Comparison of ENCODE assay signal across 13 cellular contexts in the genomic region with DNA sequence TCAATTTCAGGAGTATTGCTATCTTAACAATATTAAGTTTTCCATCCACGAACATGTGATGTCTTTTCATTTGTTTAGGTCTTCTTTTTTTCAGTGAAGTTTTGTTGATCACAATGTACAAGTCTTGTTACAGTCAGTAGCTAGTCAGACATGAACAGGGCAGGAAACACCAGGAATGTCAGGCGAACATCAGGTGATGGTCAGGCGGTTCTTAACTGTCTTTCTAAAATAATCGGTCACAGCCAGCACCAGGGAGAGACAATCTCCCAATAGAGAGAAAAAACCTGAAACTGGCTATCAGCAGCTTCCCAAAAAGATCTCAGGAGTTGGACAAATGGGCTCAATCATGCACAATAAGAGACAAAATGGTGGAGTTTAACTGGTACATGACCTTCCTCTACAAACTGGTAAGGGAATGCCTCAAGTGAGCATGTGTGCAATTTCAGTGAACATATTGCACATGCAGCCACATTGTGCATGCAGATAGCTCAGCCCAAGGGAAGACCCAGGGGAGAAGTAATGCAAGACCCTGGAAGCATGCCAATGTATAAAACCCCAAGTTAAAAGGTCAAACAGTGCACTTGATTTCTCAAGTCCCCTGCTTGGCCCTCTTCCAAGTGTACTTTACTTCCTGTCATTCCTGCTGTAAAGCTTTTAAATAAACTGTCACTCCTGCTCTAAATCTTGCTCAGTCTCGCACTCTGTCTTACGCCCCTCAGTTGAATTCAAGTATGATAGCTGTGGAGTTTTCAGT.
A peak's percentile ranks its signal among the peaks of the same experiment; 100 is the strongest.
DNase-seq lines count a peak whose midpoint lies in the region; ATAC-seq and TF ChIP-seq lines count a peak whose summit lies in the region.
"Had no signal": no experiment of that assay in that cellular context is flagged by ENCODE, and none has a peak within 500 bp of the region (broad histone marks: within the 10 kb centered on the region; RNA-seq: fewer than 3 reads in every experiment).

No MANE protein-coding gene starts in this region.

- H3K27ac ChIP-seq in lung (ENCODE audit: low read depth in 1 of 2, low read length in 1 of 2) (no peak overlapping the region), endodermal cell (ENCODE audit: low read depth, low read length) (no peak overlapping the region)
- H3K27ac ChIP-seq: tibial artery had no signal

- TF ChIP-seq CTCF in WTC11 (IDR thresholded peaks at IDR 0.05): no peak
- no peak for TF ChIP-seq CTCF in lung (IDR thresholded peaks at IDR 0.05; ENCODE audit: control extremely low read depth, extremely low read depth)
- no peak for TF ChIP-seq CTCF in endodermal cell (conservative IDR thresholded peaks at IDR 0.05)

- H3K36me3 Mint-ChIP-seq in WTC11: peaks cover 2% of the 10 kb centered on the region; the same call in 1 of the 2 replicates
- no peaks in the 10 kb centered on the region for H3K36me3 Mint-ChIP-seq in activated T-helper 2 cell treated with anti-CD3 and anti-CD28 coated beads, Interferon-gamma antibody, Interleukin-2, Interleukin-4, amounts not matched to agents 10 μg/mL and 5 μg/mL and 100 μg/mL, durations not matched to agents 14 hours and 24 hours and 36 hours (ENCODE audit: low read depth)
- no peaks in the 10 kb centered on the region for H3K36me3 Mint-ChIP-seq in endodermal cell (ENCODE audit: low read depth)

- peak overlapping the region; percentile 3; the same call in 1 of the 2 replicates for H3K27ac Mint-ChIP-seq in WTC11
- no peak overlapping the region for H3K27ac Mint-ChIP-seq in activated T-helper 2 cell treated with anti-CD3 and anti-CD28 coated beads, Interferon-gamma antibody, Interleukin-2, Interleukin-4, amounts not matched to agents 10 μg/mL and 5 μg/mL and 100 μg/mL, durations not matched to agents 14 hours and 24 hours and 36 hours
- H3K27ac Mint-ChIP-seq in endodermal cell: no peak overlapping the region
- H3K27ac Mint-ChIP-seq: T-helper 1 cell treated with Interleukin-12 subunit alpha and Interleukin-12 subunit beta and Interleukin-4 antibody, amounts not matched to agents 30 μg/mL and 1 μg/mL, for 36 hours had no signal

- H3K9me3 ChIP-seq in lung (ENCODE audit: control insufficient read depth in 2 of 2, insufficient read depth in 1 of 2, low read length in 1 of 2): no peaks in the 10 kb centered on the region
- H3K9me3 ChIP-seq in endodermal cell (ENCODE audit: control insufficient read depth, low read length): no peaks in the 10 kb centered on the region
- H3K9me3 ChIP-seq: tibial artery had no signal

- no peak for DNase-seq in HEK293T (ENCODE audit: extremely low spot score)
- peak; percentile 33 for DNase-seq in NCI-H187 treated with DMSO at 0.1 percent for 48 hours (lab: John Stamatoyannopoulos, UW)
- no peak for DNase-seq in WTC11 (ENCODE audit: low spot score)
- peak; percentile 46 for DNase-seq in lung (ENCODE audit: low spot score)
- no peak for DNase-seq in activated T-helper 2 cell treated with anti-CD3 and anti-CD28 coated beads, Interferon-gamma antibody, Interleukin-2, Interleukin-4, amounts not matched to agents 10 μg/mL and 5 μg/mL and 100 μg/mL, durations not matched to agents 14 hours and 24 hours and 36 hours (ENCODE audit: low spot score)
- no peak for DNase-seq in endodermal cell
- no peak for DNase-seq in H4 (ENCODE audit: low spot score)
- DNase-seq: cortex of kidney; IMR-90; stimulated activated CD4-positive, alpha-beta T cell treated with anti-CD3 and anti-CD28 coated beads, Interleukin-4, amount 100 ng/mL, for 1 hour had no signal

- H3K9me3 Mint-ChIP-seq in WTC11: peaks cover 5% of the 10 kb centered on the region; the same call in 1 of the 2 replicates
- no peaks in the 10 kb centered on the region for H3K9me3 Mint-ChIP-seq in activated T-helper 2 cell treated with anti-CD3 and anti-CD28 coated beads, Interferon-gamma antibody, Interleukin-2, Interleukin-4, amounts not matched to agents 10 μg/mL and 5 μg/mL and 100 μg/mL, durations not matched to agents 14 hours and 24 hours and 36 hours
- peaks cover 2% of the 10 kb centered on the region for H3K9me3 Mint-ChIP-seq in endodermal cell

- H3K36me3 ChIP-seq in lung (ENCODE audit: control insufficient read depth in 2 of 2, insufficient read depth in 2 of 2, low read length in 2 of 2) (peaks cover 0 to 5% of the 10 kb centered on the region in 2 donors), endodermal cell (ENCODE audit: control insufficient read depth, insufficient read depth, low read length) (no peaks in the 10 kb centered on the region)

- CTCF ChIA-PET in HEK293T (lab: Yijun Ruan, JAX) (no interaction called here), WTC11 (lab: Charles Lee) (interaction anchor here (1.1 kb wide), 1 partner anchor 19 kb away, joined by 4 read pairs; no protein-coding TSS in a partner anchor)

- WGBS in lung, 2 donors: 65% methylated on average over 6 of the region's 6 CpGs
- WGBS in endodermal cell (ENCODE audit: insufficient coverage in 1 of 2, insufficient read length in 1 of 2), 2 experiments: 95 to 98% methylated on average over 4 to 6 of the region's 6 CpGs

- H3K4me3 Mint-ChIP-seq in WTC11 (no peak overlapping the region), endodermal cell (no peak overlapping the region)
- no peak overlapping the region for H3K4me3 Mint-ChIP-seq in activated T-helper 2 cell treated with anti-CD3 and anti-CD28 coated beads, Interferon-gamma antibody, Interleukin-2, Interleukin-4, amounts not matched to agents 10 μg/mL and 5 μg/mL and 100 μg/mL, durations not matched to agents 14 hours and 24 hours and 36 hours (ENCODE audit: low read depth)
- H3K4me3 Mint-ChIP-seq: T-helper 1 cell treated with Interleukin-12 subunit alpha and Interleukin-12 subunit beta and Interleukin-4 antibody, amounts not matched to agents 30 μg/mL and 1 μg/mL, for 36 hours had no signal

- ATAC-seq in WTC11: no peak
- no peak for ATAC-seq in lung (ENCODE audit: insufficient read depth, low FRiP score)
- no peak for ATAC-seq in activated CD4-positive, CD25-positive, alpha-beta regulatory T cell treated with anti-CD3 and anti-CD28 coated beads, Interleukin-2, amount 50 U/mL, for 24 hours

- H3K4me3 ChIP-seq in lung: no peak overlapping the region
- H3K4me3 ChIP-seq in endodermal cell (ENCODE audit: low read length): no peak overlapping the region
- H3K4me3 ChIP-seq: tibial artery had no signal

- H3K27me3 ChIP-seq in lung (ENCODE audit: control insufficient read depth, insufficient read depth): no peaks in the 10 kb centered on the region
- no peaks in the 10 kb centered on the region for H3K27me3 ChIP-seq in endodermal cell (ENCODE audit: control insufficient read depth, insufficient read depth, low read length, poor library complexity, severe bottlenecking)
- H3K27me3 ChIP-seq: tibial artery had no signal

- no peaks in the 10 kb centered on the region for H3K27me3 Mint-ChIP-seq in WTC11 (ENCODE audit: low read depth)
- peaks cover 2% of the 10 kb centered on the region for H3K27me3 Mint-ChIP-seq in activated T-helper 2 cell treated with anti-CD3 and anti-CD28 coated beads, Interferon-gamma antibody, Interleukin-2, Interleukin-4, amounts not matched to agents 10 μg/mL and 5 μg/mL and 100 μg/mL, durations not matched to agents 14 hours and 24 hours and 36 hours (ENCODE audit: low read depth)
- H3K27me3 Mint-ChIP-seq in endodermal cell (ENCODE audit: insufficient read depth): no peaks in the 10 kb centered on the region

- H3K4me1 Mint-ChIP-seq in WTC11: peaks cover 28% of the 10 kb centered on the region
- H3K4me1 Mint-ChIP-seq in activated T-helper 2 cell treated with anti-CD3 and anti-CD28 coated beads, Interferon-gamma antibody, Interleukin-2, Interleukin-4, amounts not matched to agents 10 μg/mL and 5 μg/mL and 100 μg/mL, durations not matched to agents 14 hours and 24 hours and 36 hours (ENCODE audit: low read depth): no peaks in the 10 kb centered on the region
- peaks cover 14% of the 10 kb centered on the region for H3K4me1 Mint-ChIP-seq in endodermal cell

- POLR2A ChIA-PET in HEK293T (lab: Yijun Ruan, JAX): no interaction called here
- POLR2A ChIA-PET in WTC11 (lab: Charles Lee): no interaction called here

- H3K9ac ChIP-seq in endodermal cell (ENCODE audit: extremely low read depth, low read length, poor library complexity, severe bottlenecking): no peak overlapping the region

- intact Hi-C loops in activated T-helper 2 cell treated with anti-CD3 and anti-CD28 coated beads, Interferon-gamma antibody, Interleukin-2, Interleukin-4, amounts not matched to agents 10 μg/mL and 5 μg/mL and 100 μg/mL, durations not matched to agents 14 hours and 24 hours and 36 hours (cut with micrococcal nuclease): no loop called here

- H3K4me1 ChIP-seq in lung (ENCODE audit: control insufficient read depth in 2 of 2, insufficient read depth in 2 of 2, low read length in 2 of 2): peaks cover 1 to 20% of the 10 kb centered on the region in 2 donors
- H3K4me1 ChIP-seq in endodermal cell (ENCODE audit: control insufficient read depth, insufficient read depth, low read length): peaks cover 5% of the 10 kb centered on the region
- H3K4me1 ChIP-seq: tibial artery had no signal

TF ChIP-seq in HEK293T, 16 proteins besides CTCF, POLR2A, EP300 and RAD21:
- TF ChIP-seq HDGF (IDR thresholded peaks at IDR 0.05; ENCODE audit: borderline replicate concordance): no peak
- TF ChIP-seq, protein P1, sequence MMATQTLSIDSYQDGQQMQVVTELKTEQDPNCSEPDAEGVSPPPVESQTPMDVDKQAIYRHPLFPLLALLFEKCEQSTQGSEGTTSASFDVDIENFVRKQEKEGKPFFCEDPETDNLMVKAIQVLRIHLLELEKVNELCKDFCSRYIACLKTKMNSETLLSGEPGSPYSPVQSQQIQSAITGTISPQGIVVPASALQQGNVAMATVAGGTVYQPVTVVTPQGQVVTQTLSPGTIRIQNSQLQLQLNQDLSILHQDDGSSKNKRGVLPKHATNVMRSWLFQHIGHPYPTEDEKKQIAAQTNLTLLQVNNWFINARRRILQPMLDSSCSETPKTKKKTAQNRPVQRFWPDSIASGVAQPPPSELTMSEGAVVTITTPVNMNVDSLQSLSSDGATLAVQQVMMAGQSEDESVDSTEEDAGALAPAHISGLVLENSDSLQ (IDR thresholded peaks at IDR 0.05): peak; percentile 28; the same call in 1 of the 2 replicates
TF ChIP-seq in HEK293T: peak in this region for 1.

TF ChIP-seq in WTC11, 78 proteins besides CTCF, POLR2A, EP300 and RAD21 (continues in another document):
- TF ChIP-seq GRHL2 (CRISPR knock-in tag; IDR thresholded peaks at IDR 0.05; ENCODE audit: insufficient replicate concordance, severe bottlenecking): no peak

Comparison
In these comparisons a context has a peak if more than half of its experiments do, and no peak if none do; other contexts are left out.
1. DNase-seq: peak in NCI-H187 treated with DMSO at 0.1 percent for 48 hours (single experiment) and lung (single experiment); none in HEK293T (single experiment), WTC11 (single experiment), activated T-helper 2 cell treated with anti-CD3 and anti-CD28 coated beads, Interferon-gamma antibody, Interleukin-2, Interleukin-4, amounts not matched to agents 10 μg/mL and 5 μg/mL and 100 μg/mL, durations not matched to agents 14 hours and 24 hours and 36 hours (single experiment), endodermal cell (single experiment) and H4 (single experiment).